In the genomic region with DNA sequence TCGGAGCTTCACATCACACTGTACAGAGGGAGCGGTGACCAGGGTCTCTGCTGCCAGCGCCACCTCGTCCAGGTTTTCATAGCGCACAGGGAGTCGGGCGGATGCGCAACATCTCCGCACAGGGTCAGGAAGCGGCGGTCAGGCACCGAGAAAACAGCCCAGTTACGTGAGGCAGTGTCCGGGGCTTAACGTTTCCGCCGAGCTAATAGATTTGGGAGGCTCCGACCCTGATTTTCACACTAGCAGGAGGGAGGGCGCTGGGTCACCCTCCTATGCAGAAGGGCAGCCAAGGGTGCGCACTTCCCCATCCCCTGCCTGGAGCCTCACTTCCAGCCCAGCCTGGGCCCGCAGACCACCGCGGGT, we compare ENCODE assay signal across 10 cellular contexts. TPM values are rescaled to one million over a fixed set of nuclear protein-coding genes. Genes with fewer than 3 reads are reported as not detected.
DNase-seq lines count a peak whose midpoint lies in the region; ATAC-seq and TF ChIP-seq lines count a peak whose summit lies in the region.
"Had no signal": no experiment of that assay in that cellular context is flagged by ENCODE, and none has a peak within 500 bp of the region (broad histone marks: within the 10 kb centered on the region; RNA-seq: fewer than 3 reads in every experiment).

No MANE protein-coding gene starts in this region.

- no peaks in the 10 kb centered on the region for H3K36me3 ChIP-seq in HUES6 (ENCODE audit: control insufficient read depth, insufficient read depth, low read length)
- no peaks in the 10 kb centered on the region for H3K36me3 ChIP-seq in muscle layer of duodenum (ENCODE audit: control insufficient read depth in 1 of 2, insufficient read depth in 2 of 2, low read length in 2 of 2)

- POLR2A ChIA-PET in AG04449 (lab: Yijun Ruan, JAX), result no interaction called here

- peaks cover 81% of the 10 kb centered on the region for H3K27me3 Mint-ChIP-seq in chondrocyte (ENCODE audit: low read depth)

- no peaks in the 10 kb centered on the region for H3K9me3 ChIP-seq in HUES6 (ENCODE audit: control insufficient read depth, insufficient read depth, low read depth, low read length)
- H3K9me3 ChIP-seq in muscle layer of duodenum (ENCODE audit: control insufficient read depth in 1 of 2, low read length in 2 of 2), result no peaks in the 10 kb centered on the region

- H3K36me3 Mint-ChIP-seq in chondrocyte (ENCODE audit: low read depth), result no peaks in the 10 kb centered on the region

- H3K9me3 Mint-ChIP-seq in chondrocyte (ENCODE audit: low read depth), result no peaks in the 10 kb centered on the region

- peaks cover 98% of the 10 kb centered on the region for H3K27me3 ChIP-seq in HUES6 (ENCODE audit: control insufficient read depth, insufficient read depth, low read length)
- H3K27me3 ChIP-seq in muscle layer of duodenum (ENCODE audit: low read depth, low read length), result peaks cover 55% of the 10 kb centered on the region

- H3K27ac Mint-ChIP-seq in chondrocyte (ENCODE audit: unreplicated experiment), result no peak overlapping the region

- peak overlapping the region; percentile 13 for H3K9ac ChIP-seq in HUES6 (ENCODE audit: low read length)

- TF ChIP-seq CTCF in AG04449 (IDR thresholded peaks at IDR 0.05; ENCODE audit: insufficient read depth, low read length, missing control alignments) (no peak), chondrocyte (IDR thresholded peaks at IDR 0.05) (no peak)

- no peak for ATAC-seq in GM19395 (IDR thresholded peaks at IDR 0.05; ENCODE audit: unreplicated experiment)

- CTCF ChIA-PET in AG04449 (lab: Yijun Ruan, JAX), result no interaction called here

- H3K4me3 ChIP-seq in AG04449 (ENCODE audit: low read depth, low read length) (peak overlapping the region; percentile 50), HUES6 (ENCODE audit: low read depth, low read length) (peak overlapping the region; percentile 84), muscle layer of duodenum (ENCODE audit: low read depth in 1 of 2, low read length in 2 of 2) (peak overlapping the region; percentile 42 to 73)

- peaks cover 17% of the 10 kb centered on the region for H3K4me1 Mint-ChIP-seq in chondrocyte (ENCODE audit: low read depth)

- peak overlapping the region; percentile 59 for H3K4me3 Mint-ChIP-seq in chondrocyte (ENCODE audit: unreplicated experiment)

- H3K27ac ChIP-seq in HUES6 (ENCODE audit: low read depth, low read length) (no peak overlapping the region), muscle layer of duodenum (ENCODE audit: low read length) (no peak overlapping the region)

- H3K4me1 ChIP-seq in HUES6 (ENCODE audit: control insufficient read depth, insufficient read depth, low read length) (peaks cover 18% of the 10 kb centered on the region), muscle layer of duodenum (ENCODE audit: control insufficient read depth in 1 of 2, insufficient read depth in 2 of 2, low read length in 2 of 2) (peaks cover 0 to 21% of the 10 kb centered on the region in 2 donors)

- DNase-seq in AG04449 (ENCODE audit: low read depth, low spot score) (no peak), chondrocyte (ENCODE audit: low spot score) (no peak), NCI-H774 (lab: John Stamatoyannopoulos, UW) (no peak), UCSD-AML1 (lab: John Stamatoyannopoulos, UW; ENCODE audit: unreplicated experiment) (no peak), inferior parietal cortex (ENCODE audit: extremely low spot score) (no peak)
- DNase-seq: cerebellar nuclear complex had no signal

RNA-seq across cellular contexts. Expression of a gene that starts 13.7 kb away (rescaled TPM):
- total RNA-seq in chondrocyte, result not detected in 3 replicates
- total RNA-seq: M059J had no signal
